In genomic region chr10:103929396-103929921, GRCh38 we compare ENCODE assay signal across 17 cellular contexts. TPM values are rescaled to one million over a fixed set of nuclear protein-coding genes. Genes with fewer than 3 reads are reported as not detected.
A peak's percentile ranks its signal among the peaks of the same experiment; 100 is the strongest.
DNase-seq lines count a peak whose midpoint lies in the region; ATAC-seq and TF ChIP-seq lines count a peak whose summit lies in the region.
"Had no signal": no experiment of that assay in that cellular context is flagged by ENCODE, and none has a peak within 500 bp of the region (broad histone marks: within the 10 kb centered on the region; RNA-seq: fewer than 3 reads in every experiment).

No MANE protein-coding gene starts in this region.

- no peak for ATAC-seq in GM23338

- H3K36me3 ChIP-seq in GM23338 (ENCODE audit: insufficient read depth) (no peaks in the 10 kb centered on the region), endodermal cell (ENCODE audit: control insufficient read depth, insufficient read depth, low read length) (no peaks in the 10 kb centered on the region)
- H3K36me3 ChIP-seq: ovary, tibial artery had no signal

- peak overlapping the region; percentile 13 for H3K9ac ChIP-seq in endodermal cell (ENCODE audit: extremely low read depth, low read length, poor library complexity, severe bottlenecking)
- H3K9ac ChIP-seq: KMS-11 had no signal

- 41 to 64% methylated on average over 4 to 7 of the region's 7 CpGs for WGBS in endodermal cell (ENCODE audit: insufficient coverage in 1 of 2, insufficient read length in 1 of 2), 2 experiments

- H3K9me3 Mint-ChIP-seq in GM23338: no peaks in the 10 kb centered on the region; the same call in 2 of the 3 replicates
- H3K9me3 Mint-ChIP-seq in endodermal cell: no peaks in the 10 kb centered on the region
- H3K9me3 Mint-ChIP-seq in nephron progenitor cell: no peaks in the 10 kb centered on the region
- H3K9me3 Mint-ChIP-seq: activated CD4-positive, alpha-beta T cell treated with anti-CD3 and anti-CD28 coated beads, Interleukin-2, amount 10 ng/mL, durations not matched to agents 24 days and 14 days; naive B cell had no signal

- H3K4me1 ChIP-seq in GM23338 (ENCODE audit: insufficient read depth) (peaks cover 17% of the 10 kb centered on the region), endodermal cell (ENCODE audit: control insufficient read depth, insufficient read depth, low read length) (peaks cover 7% of the 10 kb centered on the region)
- H3K4me1 ChIP-seq: tibial artery had no signal

- TF ChIP-seq CTCF in GM23338 (conservative IDR thresholded peaks at IDR 0.05; ENCODE audit: low read depth in 2 of 2): no peak
- TF ChIP-seq CTCF in endodermal cell (conservative IDR thresholded peaks at IDR 0.05): no peak
- no peak for TF ChIP-seq CTCF in nephron progenitor cell (IDR thresholded peaks at IDR 0.05)

- H3K27ac Mint-ChIP-seq in GM23338 (no peak overlapping the region), endodermal cell (peak overlapping the region; percentile 79), nephron progenitor cell (peak overlapping the region; percentile 71)
- H3K27ac Mint-ChIP-seq: activated CD4-positive, alpha-beta T cell treated with anti-CD3 and anti-CD28 coated beads, Interleukin-2, amount 10 ng/mL, durations not matched to agents 24 days and 14 days had no signal

- H3K27me3 ChIP-seq in GM23338 (ENCODE audit: insufficient read depth) (no peaks in the 10 kb centered on the region), endodermal cell (ENCODE audit: control insufficient read depth, insufficient read depth, low read length, poor library complexity, severe bottlenecking) (no peaks in the 10 kb centered on the region)
- H3K27me3 ChIP-seq: ovary, tibial artery had no signal

- no peaks in the 10 kb centered on the region for H3F3A ChIP-seq in GM23338 (replicated peaks; ENCODE audit: low read depth)

- no peaks in the 10 kb centered on the region for H3K9me3 ChIP-seq in endodermal cell (ENCODE audit: control insufficient read depth, low read length)
- H3K9me3 ChIP-seq: ovary, tibial artery had no signal

- no peaks in the 10 kb centered on the region for H3K79me2 ChIP-seq in GM23338 (replicated peaks; ENCODE audit: insufficient read depth)

- H3K27ac ChIP-seq in GM23338 (ENCODE audit: low read depth) (no peak overlapping the region), endodermal cell (ENCODE audit: low read depth, low read length) (no peak overlapping the region)
- H3K27ac ChIP-seq: KMS-11, ovary, tibial artery had no signal

- H3K36me3 Mint-ChIP-seq in GM23338 (ENCODE audit: low read depth) (no peaks in the 10 kb centered on the region), endodermal cell (ENCODE audit: low read depth) (no peaks in the 10 kb centered on the region), nephron progenitor cell (ENCODE audit: low read depth) (no peaks in the 10 kb centered on the region)
- H3K36me3 Mint-ChIP-seq: naive B cell had no signal

- H2AFZ ChIP-seq in GM23338: no peak overlapping the region

- no peak overlapping the region for H3K4me3 ChIP-seq in GM23338
- H3K4me3 ChIP-seq in endodermal cell (ENCODE audit: low read length): peak overlapping the region; percentile 55
- H3K4me3 ChIP-seq: ovary, tibial artery had no signal

- H3K27me3 Mint-ChIP-seq in GM23338 (ENCODE audit: insufficient read depth, low read depth, poor library complexity) (no peaks in the 10 kb centered on the region), endodermal cell (ENCODE audit: insufficient read depth) (no peaks in the 10 kb centered on the region), nephron progenitor cell (ENCODE audit: low read depth, poor library complexity) (no peaks in the 10 kb centered on the region)

- DNase-seq in GM23338 (ENCODE audit: low spot score) (no peak), NCI-H2171 treated with DMSO at 0.1 percent for 48 hours (lab: John Stamatoyannopoulos, UW) (peak; percentile 68), endodermal cell (no peak), nephron progenitor cell (no peak), GM19238 (ENCODE audit: insufficient read length, low spot score) (no peak), NCI-H187 treated with DMSO at 0.1 percent for 48 hours (lab: John Stamatoyannopoulos, UW) (no peak), HuH-7 (ENCODE audit: low spot score) (no peak)
- DNase-seq: activated CD4-positive, alpha-beta T cell treated with anti-CD3 and anti-CD28 coated beads, Interleukin-2, amount 10 ng/mL, durations not matched to agents 24 days and 14 days; activated CD8-positive, alpha-beta memory T cell treated with anti-CD3 and anti-CD28 coated beads, Interleukin-2, amount 50 U/mL, for 48 hours; activated gamma-delta T cell treated with Interleukin-2 at 50 U/mL for 16 hours; amniotic stem cell; central memory CD4-positive, alpha-beta T cell; naive B cell; ovary; stimulated activated naive CD4-positive, alpha-beta T cell; tibial artery had no signal

- H4K20me1 ChIP-seq in GM23338 (replicated peaks; ENCODE audit: insufficient read depth): no peaks in the 10 kb centered on the region

- no peak overlapping the region; the same call in 2 of the 3 replicates for H3K4me3 Mint-ChIP-seq in GM23338
- H3K4me3 Mint-ChIP-seq in endodermal cell: peak overlapping the region; percentile 6
- no peak overlapping the region for H3K4me3 Mint-ChIP-seq in nephron progenitor cell
- H3K4me3 Mint-ChIP-seq: activated CD4-positive, alpha-beta T cell treated with anti-CD3 and anti-CD28 coated beads, Interleukin-2, amount 10 ng/mL, durations not matched to agents 24 days and 14 days; naive B cell had no signal

- no peaks in the 10 kb centered on the region for H3K9me2 ChIP-seq in GM23338 (ENCODE audit: insufficient read depth)

- H3K4me1 Mint-ChIP-seq in GM23338 (peaks cover 18% of the 10 kb centered on the region), endodermal cell (peaks cover 38% of the 10 kb centered on the region), nephron progenitor cell (peaks cover 58% of the 10 kb centered on the region)
- H3K4me1 Mint-ChIP-seq: activated CD4-positive, alpha-beta T cell treated with anti-CD3 and anti-CD28 coated beads, Interleukin-2, amount 10 ng/mL, durations not matched to agents 24 days and 14 days; naive B cell had no signal

- peak overlapping the region; percentile 53; the same call in 1 of the 2 replicates for H3K4me2 ChIP-seq in GM23338
- H3K4me2 ChIP-seq: KMS-11 had no signal

TF ChIP-seq in GM23338, 12 proteins besides CTCF, POLR2A, EP300 and RAD21 (continues in another document):
- TF ChIP-seq CREB1 (CRISPR knock-in tag; IDR thresholded peaks at IDR 0.05; ENCODE audit: low read depth) (no peak), EZH2phosphoT487 (IDR thresholded peaks at IDR 0.05; ENCODE audit: unreplicated experiment) (no peak), REST (IDR thresholded peaks at IDR 0.05; ENCODE audit: unreplicated experiment) (no peak), EZH2 (IDR thresholded peaks at IDR 0.05; ENCODE audit: low read depth, unreplicated experiment) (no peak), POLR2AphosphoS5 (IDR thresholded peaks at IDR 0.05; ENCODE audit: low read depth) (no peak), JUNB (IDR thresholded peaks at IDR 0.05; ENCODE audit: unreplicated experiment) (no peak), STAT1 (IDR thresholded peaks at IDR 0.05; ENCODE audit: unreplicated experiment) (no peak)

RNA-seq across cellular contexts. Expression of gene STN1, which starts 11.5 kb away (rescaled TPM):
- 11.3 and 13.9 TPM in 2 replicates for total RNA-seq in GM23338 (2014; rRNA removed; shearing (Covaris generic))
- polyA plus RNA-seq in GM23338 (2016; fragmentation: Nextera tagmentation; extraction: Ambion mirVana): 6.7 and 7.2 TPM in 2 replicates
- total RNA-seq in endodermal cell: 10 to 100 TPM; 13.5 to 19.9 TPM
- polyA plus RNA-seq in endodermal cell (2013, experiment 1 of 2): 19.2 TPM
- polyA plus RNA-seq in endodermal cell (2013, experiment 2 of 2): 17.2 TPM

RNA-seq across cellular contexts. Expression of gene SLK, which starts 37.5 kb away (rescaled TPM):
- total RNA-seq in GM23338 (2014; rRNA removed; shearing (Covaris generic)): 21.5 and 25.8 TPM in 2 replicates
- 7.1 and 8.4 TPM in 2 replicates for polyA plus RNA-seq in GM23338 (2016; fragmentation: Nextera tagmentation; extraction: Ambion mirVana)
- total RNA-seq in endodermal cell: 10 to 100 TPM; 23.4 to 32.9 TPM
- polyA plus RNA-seq in endodermal cell (2013, experiment 1 of 2): 20.1 TPM
- polyA plus RNA-seq in endodermal cell (2013, experiment 2 of 2): 25.9 TPM
